In genomic region chr15:69074843-69075224, GRCh38 we compare ENCODE assay signal across 9 cellular contexts.
A peak's percentile ranks its signal among the peaks of the same experiment; 100 is the strongest.
DNase-seq lines count a peak whose midpoint lies in the region; ATAC-seq and TF ChIP-seq lines count a peak whose summit lies in the region.
"Had no signal": no experiment of that assay in that cellular context is flagged by ENCODE, and none has a peak within 500 bp of the region (broad histone marks: within the 10 kb centered on the region; RNA-seq: fewer than 3 reads in every experiment).

No MANE protein-coding gene starts in this region.

- no peaks in the 10 kb centered on the region for H3K36me3 ChIP-seq in brain microvascular endothelial cell (replicated peaks)

- no peak overlapping the region for H3K27ac ChIP-seq in brain microvascular endothelial cell

- no peaks in the 10 kb centered on the region for H3K36me3 Mint-ChIP-seq in activated naive CD8-positive, alpha-beta T cell treated with anti-CD3 and anti-CD28 coated beads, Interleukin-2, amount 10 ng/mL, durations not matched to agents 7 days and 5 days
- no peaks in the 10 kb centered on the region for H3K36me3 Mint-ChIP-seq in activated naive CD8-positive, alpha-beta T cell treated with anti-CD3 and anti-CD28 coated beads for 36 hours
- H3K36me3 Mint-ChIP-seq in type B pancreatic cell = no peaks in the 10 kb centered on the region
- peaks cover 1% of the 10 kb centered on the region for H3K36me3 Mint-ChIP-seq in activated T-helper 1 cell treated with anti-CD3 and anti-CD28 coated beads, Interleukin-12 subunit alpha, Interleukin-12 subunit beta, Interleukin-2, Interleukin-4 antibody, amounts not matched to agents 30 ng/mL and 10 ng/mL and 1 ng/mL, durations not matched to agents 14 hours and 24 hours and 36 hours (ENCODE audit: low read depth)

- POLR2A ChIA-PET in activated naive CD8-positive, alpha-beta T cell treated with anti-CD3 and anti-CD28 coated beads, Interleukin-2, amount 10 ng/mL, durations not matched to agents 7 days and 5 days (lab: Charles Lee) = no interaction called here

- peaks cover 4% of the 10 kb centered on the region for H3K4me1 Mint-ChIP-seq in activated naive CD8-positive, alpha-beta T cell treated with anti-CD3 and anti-CD28 coated beads, Interleukin-2, amount 10 ng/mL, durations not matched to agents 7 days and 5 days
- H3K4me1 Mint-ChIP-seq in activated naive CD8-positive, alpha-beta T cell treated with anti-CD3 and anti-CD28 coated beads for 36 hours = peaks cover 6% of the 10 kb centered on the region
- peaks cover 8% of the 10 kb centered on the region for H3K4me1 Mint-ChIP-seq in type B pancreatic cell (ENCODE audit: unreplicated experiment)
- H3K4me1 Mint-ChIP-seq in activated T-helper 1 cell treated with anti-CD3 and anti-CD28 coated beads, Interleukin-12 subunit alpha, Interleukin-12 subunit beta, Interleukin-2, Interleukin-4 antibody, amounts not matched to agents 30 ng/mL and 10 ng/mL and 1 ng/mL, durations not matched to agents 14 hours and 24 hours and 36 hours (ENCODE audit: low read depth) = peaks cover 7% of the 10 kb centered on the region

- TF ChIP-seq CTCF in brain microvascular endothelial cell (IDR thresholded peaks at IDR 0.05; ENCODE audit: low read depth, low read length, missing control alignments) = no peak
- no peak for TF ChIP-seq CTCF in type B pancreatic cell (conservative IDR thresholded peaks at IDR 0.05)

- H3K9me3 Mint-ChIP-seq in activated naive CD8-positive, alpha-beta T cell treated with anti-CD3 and anti-CD28 coated beads, Interleukin-2, amount 10 ng/mL, durations not matched to agents 7 days and 5 days = peaks cover 3% of the 10 kb centered on the region
- H3K9me3 Mint-ChIP-seq in activated naive CD8-positive, alpha-beta T cell treated with anti-CD3 and anti-CD28 coated beads for 36 hours = peaks cover 3% of the 10 kb centered on the region
- peaks cover 8% of the 10 kb centered on the region for H3K9me3 Mint-ChIP-seq in type B pancreatic cell
- no peaks in the 10 kb centered on the region for H3K9me3 Mint-ChIP-seq in activated T-helper 1 cell treated with anti-CD3 and anti-CD28 coated beads, Interleukin-12 subunit alpha, Interleukin-12 subunit beta, Interleukin-2, Interleukin-4 antibody, amounts not matched to agents 30 ng/mL and 10 ng/mL and 1 ng/mL, durations not matched to agents 14 hours and 24 hours and 36 hours

- in situ Hi-C loops in brain microvascular endothelial cell (cut with HindIII; ENCODE audit: low pct_ligation_motif_present, low sequenced_read_pairs) (no loop called here), ACHN (cut with HindIII; ENCODE audit: low pct_ligation_motif_present, low pct_unique_long_range_greater_than_20kb, low sequenced_read_pairs) (loop anchor here (25.0 kb wide), 1 partner anchor 187 kb away; no protein-coding TSS in a partner anchor)

- intact Hi-C loops in activated T-helper 1 cell treated with anti-CD3 and anti-CD28 coated beads, Interleukin-12 subunit alpha, Interleukin-12 subunit beta, Interleukin-2, Interleukin-4 antibody, amounts not matched to agents 30 ng/mL and 10 ng/mL and 1 ng/mL, durations not matched to agents 14 hours and 24 hours and 36 hours (cut with micrococcal nuclease) = no loop called here

- H3K4me3 Mint-ChIP-seq in activated naive CD8-positive, alpha-beta T cell treated with anti-CD3 and anti-CD28 coated beads, Interleukin-2, amount 10 ng/mL, durations not matched to agents 7 days and 5 days = peak overlapping the region; percentile 51
- H3K4me3 Mint-ChIP-seq in activated naive CD8-positive, alpha-beta T cell treated with anti-CD3 and anti-CD28 coated beads for 36 hours = no peak overlapping the region
- H3K4me3 Mint-ChIP-seq in type B pancreatic cell = peak overlapping the region; percentile 86
- H3K4me3 Mint-ChIP-seq in activated T-helper 1 cell treated with anti-CD3 and anti-CD28 coated beads, Interleukin-12 subunit alpha, Interleukin-12 subunit beta, Interleukin-2, Interleukin-4 antibody, amounts not matched to agents 30 ng/mL and 10 ng/mL and 1 ng/mL, durations not matched to agents 14 hours and 24 hours and 36 hours = no peak overlapping the region

- no peak overlapping the region for H3K27ac Mint-ChIP-seq in activated naive CD8-positive, alpha-beta T cell treated with anti-CD3 and anti-CD28 coated beads, Interleukin-2, amount 10 ng/mL, durations not matched to agents 7 days and 5 days
- no peak overlapping the region for H3K27ac Mint-ChIP-seq in activated naive CD8-positive, alpha-beta T cell treated with anti-CD3 and anti-CD28 coated beads for 36 hours
- peak overlapping the region; percentile 78 for H3K27ac Mint-ChIP-seq in type B pancreatic cell
- H3K27ac Mint-ChIP-seq in activated T-helper 1 cell treated with anti-CD3 and anti-CD28 coated beads, Interleukin-12 subunit alpha, Interleukin-12 subunit beta, Interleukin-2, Interleukin-4 antibody, amounts not matched to agents 30 ng/mL and 10 ng/mL and 1 ng/mL, durations not matched to agents 14 hours and 24 hours and 36 hours = no peak overlapping the region

- no peak for ATAC-seq in activated naive CD8-positive, alpha-beta T cell treated with anti-CD3 and anti-CD28 coated beads, Interleukin-2, amount 10 ng/mL, durations not matched to agents 7 days and 5 days (ENCODE audit: low read depth)
- ATAC-seq in left lobe of liver = peak; percentile 64

- no peak for DNase-seq in activated naive CD8-positive, alpha-beta T cell treated with anti-CD3 and anti-CD28 coated beads, Interleukin-2, amount 10 ng/mL, durations not matched to agents 7 days and 5 days
- DNase-seq in activated naive CD8-positive, alpha-beta T cell treated with anti-CD3 and anti-CD28 coated beads for 36 hours = no peak
- DNase-seq in brain microvascular endothelial cell = no peak
- peak; percentile 50 for DNase-seq in left lobe of liver (ENCODE audit: low spot score)
- no peak for DNase-seq in type B pancreatic cell (ENCODE audit: extremely low spot score, unreplicated experiment)
- no peak for DNase-seq in ACHN
- no peak for DNase-seq in activated T-helper 1 cell treated with anti-CD3 and anti-CD28 coated beads, Interleukin-12 subunit alpha, Interleukin-12 subunit beta, Interleukin-2, Interleukin-4 antibody, amounts not matched to agents 30 ng/mL and 10 ng/mL and 1 ng/mL, durations not matched to agents 14 hours and 24 hours and 36 hours (ENCODE audit: low spot score)
- DNase-seq in activated CD8-positive, alpha-beta memory T cell treated with anti-CD3 and anti-CD28 coated beads for 24 hours = no peak
- DNase-seq: activated CD4-positive, alpha-beta T cell treated with anti-CD3 and anti-CD28 coated beads for 1 hour had no signal

- H3K27me3 ChIP-seq in brain microvascular endothelial cell (replicated peaks) = no peaks in the 10 kb centered on the region

- H3K4me3 ChIP-seq in brain microvascular endothelial cell (ENCODE audit: low read depth, low read length) = peak overlapping the region; percentile 82

- H3K27me3 Mint-ChIP-seq in activated naive CD8-positive, alpha-beta T cell treated with anti-CD3 and anti-CD28 coated beads, Interleukin-2, amount 10 ng/mL, durations not matched to agents 7 days and 5 days = peaks cover 70% of the 10 kb centered on the region
- peaks cover 55% of the 10 kb centered on the region for H3K27me3 Mint-ChIP-seq in activated naive CD8-positive, alpha-beta T cell treated with anti-CD3 and anti-CD28 coated beads for 36 hours
- H3K27me3 Mint-ChIP-seq in type B pancreatic cell = peaks cover 4% of the 10 kb centered on the region
- H3K27me3 Mint-ChIP-seq in activated T-helper 1 cell treated with anti-CD3 and anti-CD28 coated beads, Interleukin-12 subunit alpha, Interleukin-12 subunit beta, Interleukin-2, Interleukin-4 antibody, amounts not matched to agents 30 ng/mL and 10 ng/mL and 1 ng/mL, durations not matched to agents 14 hours and 24 hours and 36 hours (ENCODE audit: insufficient read depth) = peaks cover 40% of the 10 kb centered on the region

Comparison
In these comparisons a context has a peak if more than half of its experiments do, and no peak if none do; other contexts are left out.
1. H3K4me3 Mint-ChIP-seq: peak in activated naive CD8-positive, alpha-beta T cell treated with anti-CD3 and anti-CD28 coated beads, Interleukin-2, amount 10 ng/mL, durations not matched to agents 7 days and 5 days (single experiment) and type B pancreatic cell (single experiment); none in activated naive CD8-positive, alpha-beta T cell treated with anti-CD3 and anti-CD28 coated beads for 36 hours (single experiment) and activated T-helper 1 cell treated with anti-CD3 and anti-CD28 coated beads, Interleukin-12 subunit alpha, Interleukin-12 subunit beta, Interleukin-2, Interleukin-4 antibody, amounts not matched to agents 30 ng/mL and 10 ng/mL and 1 ng/mL, durations not matched to agents 14 hours and 24 hours and 36 hours (single experiment).